ENCODE assay signal across 20 cellular contexts in the genomic region with DNA sequence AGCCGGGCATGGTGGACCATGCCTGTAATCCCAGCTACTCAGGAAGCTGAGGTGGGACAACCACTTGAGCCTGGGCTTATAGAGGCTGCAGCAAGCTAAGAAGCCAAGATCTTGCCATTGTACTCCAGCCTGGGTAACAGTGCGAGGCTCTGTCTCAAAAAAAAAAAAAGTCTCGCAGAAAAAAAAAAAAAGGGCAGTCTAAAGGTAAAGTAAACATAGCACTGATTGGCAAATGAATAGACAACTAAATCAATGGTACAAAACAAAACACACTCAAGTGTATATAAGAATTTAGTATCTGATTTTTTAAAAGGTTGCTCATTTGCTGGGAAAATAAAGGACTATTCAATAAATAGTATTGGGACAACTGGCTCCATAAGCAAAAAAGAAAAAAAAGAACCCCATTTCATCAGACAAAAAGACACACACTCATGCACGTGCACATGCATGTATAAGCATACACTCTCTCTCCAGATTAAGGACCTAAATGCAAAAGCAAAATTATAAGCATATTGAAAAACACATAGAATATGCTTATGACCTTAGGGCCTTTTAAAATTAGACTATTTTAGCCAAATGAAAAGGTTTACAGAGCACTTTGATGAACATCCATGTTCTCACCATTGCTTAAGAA. TPM values are rescaled to one million over a fixed set of nuclear protein-coding genes. Genes with fewer than 3 reads are reported as not detected.
DNase-seq lines count a peak whose midpoint lies in the region; ATAC-seq, FAIRE-seq and TF ChIP-seq lines count a peak whose summit lies in the region.
"Had no signal": no experiment of that assay in that cellular context is flagged by ENCODE, and none has a peak within 500 bp of the region (broad histone marks: within the 10 kb centered on the region; RNA-seq: fewer than 3 reads in every experiment).

No MANE protein-coding gene starts in this region.

- H4K20me1 ChIP-seq in KMS-11 (ENCODE audit: insufficient read depth), result peaks cover 56% of the 10 kb centered on the region

- peaks cover 100% of the 10 kb centered on the region for H3K79me2 ChIP-seq in KMS-11 (ENCODE audit: insufficient read depth, low read depth)

- H3K27me3 ChIP-seq in KMS-11 (ENCODE audit: insufficient read depth, low read depth) (no peaks in the 10 kb centered on the region), endodermal cell (ENCODE audit: control insufficient read depth, insufficient read depth, low read length, poor library complexity, severe bottlenecking) (no peaks in the 10 kb centered on the region), pancreas (no peaks in the 10 kb centered on the region), uterus (no peaks in the 10 kb centered on the region)
- H3K27me3 ChIP-seq: adrenal gland had no signal

- H3K27ac ChIP-seq in KMS-11, result peak overlapping the region; percentile 88
- no peak overlapping the region for H3K27ac ChIP-seq in endodermal cell (ENCODE audit: low read depth, low read length)
- H3K27ac ChIP-seq in pancreas, result no peak overlapping the region
- H3K27ac ChIP-seq in uterus, result peak overlapping the region in 1 of 2 donors; percentile 43
- H3K27ac ChIP-seq: skin epidermis had no signal

- H3K4me3 ChIP-seq in KMS-11 (IDR thresholded peaks at IDR 0.05; ENCODE audit: insufficient read depth, low read depth, low read length) (no peak overlapping the region), endodermal cell (ENCODE audit: low read length) (peak overlapping the region; percentile 65), pancreas (no peak overlapping the region), uterus (no peak overlapping the region)
- H3K4me3 ChIP-seq: skin epidermis had no signal

- H3K36me3 ChIP-seq in KMS-11 (ENCODE audit: insufficient read depth) (peaks cover 59% of the 10 kb centered on the region; the same call in 1 of the 2 replicates), endodermal cell (ENCODE audit: control insufficient read depth, insufficient read depth, low read length) (peaks cover 33% of the 10 kb centered on the region), pancreas (no peaks in the 10 kb centered on the region), uterus (no peaks in the 10 kb centered on the region)

- CTCF ChIA-PET in activated CD4-positive, alpha-beta memory T cell treated with anti-CD3 and anti-CD28 coated beads for 36 hours (lab: Charles Lee), result interaction anchor here (0.8 to 1.5 kb wide), 3 partner anchors 9 to 53 kb away, joined by 3 to 9 read pairs (median 5); no protein-coding TSS in a partner anchor
- CTCF ChIA-PET in activated CD4-positive, alpha-beta memory T cell treated with anti-CD3 and anti-CD28 coated beads, Interleukin-2, amount 10 ng/mL, durations not matched to agents 7 days and 5 days (lab: Charles Lee), result interaction anchor here (0.8 to 1.5 kb wide), 4 partner anchors 9 to 97 kb away, joined by 4 to 13 read pairs (median 5); no protein-coding TSS in a partner anchor

- DNase-seq in activated CD4-positive, alpha-beta memory T cell treated with anti-CD3 and anti-CD28 coated beads for 36 hours, result no peak
- DNase-seq in activated CD4-positive, alpha-beta memory T cell treated with anti-CD3 and anti-CD28 coated beads, Interleukin-2, amount 10 ng/mL, durations not matched to agents 7 days and 5 days, result no peak
- DNase-seq in endodermal cell (no peak), pancreas (no peak), uterus (no peak), NCI-H1092 treated with DMSO at 0.1 percent for 48 hours (lab: John Stamatoyannopoulos, UW) (no peak)
- no peak for DNase-seq in central memory CD4-positive, alpha-beta T cell
- DNase-seq: activated CD8-positive, alpha-beta memory T cell treated with anti-CD3 and anti-CD28 coated beads for 24 hours; adrenal gland; cerebellar nuclear complex; midbrain; NCI-H1694 treated with DMSO at 0.1 percent for 48 hours; NCI-H446 treated with DMSO at 0.1 percent for 48 hours; SHP77 treated with DMSO at 0.1 percent for 48 hours had no signal

- intact Hi-C loops in activated CD4-positive, alpha-beta memory T cell treated with anti-CD3 and anti-CD28 coated beads for 36 hours (cut with micrococcal nuclease), result no loop called here
- intact Hi-C loops in pancreas (cut with DNase I), result no loop called here
- intact Hi-C loops in uterus (cut with DNase I; ENCODE audit: low total_unique reads), result no loop called here

- FAIRE-seq in pancreas (lab: Jason Lieb, UNC), result no peak
- FAIRE-seq: H1, islet of Langerhans, urothelium cell line had no signal

- H3K4me1 Mint-ChIP-seq in activated CD4-positive, alpha-beta memory T cell treated with anti-CD3 and anti-CD28 coated beads for 36 hours (ENCODE audit: low read depth), result peaks cover 80% of the 10 kb centered on the region
- H3K4me1 Mint-ChIP-seq in activated CD4-positive, alpha-beta memory T cell treated with anti-CD3 and anti-CD28 coated beads, Interleukin-2, amount 10 ng/mL, durations not matched to agents 7 days and 5 days, result peaks cover 70% of the 10 kb centered on the region
- H3K4me1 Mint-ChIP-seq in endodermal cell, result peaks cover 26% of the 10 kb centered on the region

- H3K9ac ChIP-seq in KMS-11 (peak overlapping the region; percentile 96), endodermal cell (ENCODE audit: extremely low read depth, low read length, poor library complexity, severe bottlenecking) (no peak overlapping the region)

- H3K36me3 Mint-ChIP-seq in activated CD4-positive, alpha-beta memory T cell treated with anti-CD3 and anti-CD28 coated beads for 36 hours, result peaks cover 60% of the 10 kb centered on the region
- peaks cover 57% of the 10 kb centered on the region for H3K36me3 Mint-ChIP-seq in activated CD4-positive, alpha-beta memory T cell treated with anti-CD3 and anti-CD28 coated beads, Interleukin-2, amount 10 ng/mL, durations not matched to agents 7 days and 5 days (ENCODE audit: low read depth)
- peaks cover 14% of the 10 kb centered on the region for H3K36me3 Mint-ChIP-seq in endodermal cell (ENCODE audit: low read depth)

- peak overlapping the region; percentile 96 for H3K4me2 ChIP-seq in KMS-11

- peak overlapping the region; percentile 36 for H3K4me3 Mint-ChIP-seq in activated CD4-positive, alpha-beta memory T cell treated with anti-CD3 and anti-CD28 coated beads for 36 hours
- no peak overlapping the region for H3K4me3 Mint-ChIP-seq in activated CD4-positive, alpha-beta memory T cell treated with anti-CD3 and anti-CD28 coated beads, Interleukin-2, amount 10 ng/mL, durations not matched to agents 7 days and 5 days
- H3K4me3 Mint-ChIP-seq in endodermal cell, result no peak overlapping the region
- H3K4me3 Mint-ChIP-seq: stimulated activated memory B cell treated with anti-CD40 and anti-IgM and Interleukin-4, amounts not matched to agents 10 μg/mL and 1 μg/mL and 100 μg/mL, for 72 hours had no signal

- no peak for TF ChIP-seq CTCF in KMS-11 (conservative IDR thresholded peaks at IDR 0.05; ENCODE audit: low read depth, low read length)
- no peak for TF ChIP-seq CTCF in endodermal cell (conservative IDR thresholded peaks at IDR 0.05)
- no peak for TF ChIP-seq CTCF in pancreas (IDR thresholded peaks at IDR 0.05)
- TF ChIP-seq CTCF in uterus (IDR thresholded peaks at IDR 0.05), result no peak

- no peak for TF ChIP-seq POLR2A in uterus (IDR thresholded peaks at IDR 0.05)

- no peaks in the 10 kb centered on the region for H3K27me3 Mint-ChIP-seq in activated CD4-positive, alpha-beta memory T cell treated with anti-CD3 and anti-CD28 coated beads for 36 hours
- no peaks in the 10 kb centered on the region for H3K27me3 Mint-ChIP-seq in activated CD4-positive, alpha-beta memory T cell treated with anti-CD3 and anti-CD28 coated beads, Interleukin-2, amount 10 ng/mL, durations not matched to agents 7 days and 5 days
- no peaks in the 10 kb centered on the region for H3K27me3 Mint-ChIP-seq in endodermal cell (ENCODE audit: insufficient read depth)
- H3K27me3 Mint-ChIP-seq: stimulated activated memory B cell treated with anti-CD40 and anti-IgM and Interleukin-4, amounts not matched to agents 10 μg/mL and 1 μg/mL and 100 μg/mL, for 72 hours had no signal

- H3K9me3 Mint-ChIP-seq in activated CD4-positive, alpha-beta memory T cell treated with anti-CD3 and anti-CD28 coated beads for 36 hours, result peaks cover 6% of the 10 kb centered on the region
- peaks cover 3% of the 10 kb centered on the region for H3K9me3 Mint-ChIP-seq in activated CD4-positive, alpha-beta memory T cell treated with anti-CD3 and anti-CD28 coated beads, Interleukin-2, amount 10 ng/mL, durations not matched to agents 7 days and 5 days
- H3K9me3 Mint-ChIP-seq in endodermal cell, result no peaks in the 10 kb centered on the region

- H3K9me3 ChIP-seq in endodermal cell (ENCODE audit: control insufficient read depth, low read length) (peaks cover 8% of the 10 kb centered on the region), pancreas (no peaks in the 10 kb centered on the region), uterus (no peaks in the 10 kb centered on the region)
- H3K9me3 ChIP-seq: adrenal gland had no signal

- H2AFZ ChIP-seq in KMS-11 (ENCODE audit: low read depth), result no peak overlapping the region

- peaks cover 80% of the 10 kb centered on the region for H3K4me1 ChIP-seq in KMS-11 (ENCODE audit: low read depth, poor library complexity, severe bottlenecking)
- no peaks in the 10 kb centered on the region for H3K4me1 ChIP-seq in endodermal cell (ENCODE audit: control insufficient read depth, insufficient read depth, low read length)
- H3K4me1 ChIP-seq in pancreas, result peaks cover 7 to 37% (median 17%) of the 10 kb centered on the region in 3 donors
- H3K4me1 ChIP-seq in uterus, result peaks cover 0 to 11% of the 10 kb centered on the region in 2 donors

- H3K27ac Mint-ChIP-seq in activated CD4-positive, alpha-beta memory T cell treated with anti-CD3 and anti-CD28 coated beads for 36 hours, result peak overlapping the region; percentile 72
- no peak overlapping the region for H3K27ac Mint-ChIP-seq in activated CD4-positive, alpha-beta memory T cell treated with anti-CD3 and anti-CD28 coated beads, Interleukin-2, amount 10 ng/mL, durations not matched to agents 7 days and 5 days
- no peak overlapping the region for H3K27ac Mint-ChIP-seq in endodermal cell
- H3K27ac Mint-ChIP-seq: stimulated activated memory B cell treated with anti-CD40 and anti-IgM and Interleukin-4, amounts not matched to agents 10 μg/mL and 1 μg/mL and 100 μg/mL, for 72 hours had no signal

- POLR2A ChIA-PET in activated CD4-positive, alpha-beta memory T cell treated with anti-CD3 and anti-CD28 coated beads for 36 hours (lab: Charles Lee), result interaction anchor here (0.6 to 1.5 kb wide), 3 partner anchors 9 to 34 kb away, joined by 3 to 4 read pairs (median 3); no protein-coding TSS in a partner anchor
- POLR2A ChIA-PET in activated CD4-positive, alpha-beta memory T cell treated with anti-CD3 and anti-CD28 coated beads, Interleukin-2, amount 10 ng/mL, durations not matched to agents 7 days and 5 days (lab: Charles Lee), result interaction anchor here (1.0 to 2.1 kb wide), 3 partner anchors 23 to 70 kb away, joined by 3 to 12 read pairs (median 3); no protein-coding TSS in a partner anchor

- peak in 3 of 4 donors; percentile 39 to 51 (median 45) for ATAC-seq in pancreas
- ATAC-seq: stimulated activated memory B cell treated with anti-CD40 and anti-IgM and Interleukin-4, amounts not matched to agents 10 μg/mL and 1 μg/mL and 100 μg/mL, for 72 hours had no signal

- 75 to 86% methylated on average over 1 to 4 of the region's 4 CpGs for WGBS in endodermal cell (ENCODE audit: insufficient coverage in 1 of 2, insufficient read length in 1 of 2), 2 experiments
- WGBS in pancreas, 2 donors, result 18 to 33% methylated on average over 4 of the region's 4 CpGs

RNA-seq across cellular contexts. Expression of a gene that starts 5.7 kb away (rescaled TPM):
- total RNA-seq in activated CD4-positive, alpha-beta memory T cell treated with anti-CD3 and anti-CD28 coated beads for 36 hours, result 10 to 100 TPM; 61.0 to 64.1 TPM
- 10 to 100 TPM; 51.0 to 53.4 TPM for total RNA-seq in activated CD4-positive, alpha-beta memory T cell treated with anti-CD3 and anti-CD28 coated beads, Interleukin-2, amount 10 ng/mL, durations not matched to agents 7 days and 5 days
- total RNA-seq in endodermal cell, result 10 to 100 TPM; 26.3 to 30.4 TPM
- polyA plus RNA-seq in endodermal cell (2013, experiment 1 of 2), result 31.8 TPM
- polyA plus RNA-seq in endodermal cell (2013, experiment 2 of 2), result 34.3 TPM
- 100 to 1,000 TPM in 2 of 6 donors, 10 to 100 TPM in 4; 46.6 to 165 (median 74.3) TPM for total RNA-seq in pancreas
- 10 to 100 TPM; 14.5 to 21.1 TPM for polyA plus RNA-seq in pancreas
- total RNA-seq in uterus, result 100 to 1,000 TPM; 147 to 414 (median 364) TPM
